Comparison of ENCODE assay signal across 8 cellular contexts in the genomic region with DNA sequence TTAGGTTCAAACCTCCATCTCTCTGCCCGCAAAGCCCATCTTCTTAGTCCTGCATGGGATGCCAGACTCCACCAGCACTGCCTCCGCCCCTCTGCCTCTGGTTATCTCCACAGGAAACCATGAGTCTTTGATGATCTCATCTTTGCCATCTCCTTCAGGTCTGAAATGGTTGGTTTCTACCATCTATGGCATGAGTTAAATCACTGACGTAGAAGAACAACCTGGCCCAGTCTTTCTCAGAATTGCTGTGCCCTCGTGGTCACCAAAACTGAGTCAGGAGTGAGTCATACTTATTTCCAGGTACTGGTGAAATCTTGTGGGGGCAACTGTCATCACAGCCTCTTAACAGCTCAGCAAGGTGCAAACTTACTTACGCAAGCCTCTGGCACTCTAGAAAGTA.
A peak's percentile ranks its signal among the peaks of the same experiment; 100 is the strongest.
DNase-seq lines count a peak whose midpoint lies in the region; ATAC-seq and TF ChIP-seq lines count a peak whose summit lies in the region.
"Had no signal": no experiment of that assay in that cellular context is flagged by ENCODE, and none has a peak within 500 bp of the region (broad histone marks: within the 10 kb centered on the region; RNA-seq: fewer than 3 reads in every experiment).

No MANE protein-coding gene starts in this region.

- DNase-seq in activated T-cell treated with anti-CD3 and anti-CD28 coated beads, Interleukin-2, amount 50 U/mL, for 48 hours: peak; percentile 63 to 76
- DNase-seq in naive thymus-derived CD8-positive, alpha-beta T cell: peak in 6 of 10 donors; percentile 8 to 35 (median 14)
- DNase-seq in stimulated activated naive CD8-positive, alpha-beta T cell treated with anti-CD3 and anti-CD28 coated beads, Interleukin-15, amount 100 ng/mL, for 72 hours: peak; percentile 75 to 90
- DNase-seq in RWPE1 (ENCODE audit: low spot score) (no peak), NCI-H510A (lab: John Stamatoyannopoulos, UW) (no peak)

- CTCF ChIA-PET in RWPE1 (lab: Yijun Ruan, JAX): no interaction called here

- POLR2A ChIA-PET in naive thymus-derived CD8-positive, alpha-beta T cell (lab: Charles Lee): no interaction called here
- POLR2A ChIA-PET in RWPE1 (lab: Yijun Ruan, JAX; ENCODE audit: low non-redundant PET): no interaction called here

- peak overlapping the region; percentile 45 for H3K4me3 Mint-ChIP-seq in T-helper 1 cell treated with Interleukin-12 subunit alpha and Interleukin-12 subunit beta and Interleukin-4 antibody, amounts not matched to agents 30 μg/mL and 1 μg/mL, for 36 hours
- peak overlapping the region in 1 of 10 donors; percentile 3 for H3K4me3 Mint-ChIP-seq in naive thymus-derived CD8-positive, alpha-beta T cell
- H3K4me3 Mint-ChIP-seq in stimulated activated naive CD8-positive, alpha-beta T cell treated with anti-CD3 and anti-CD28 coated beads, Interleukin-15, amount 100 ng/mL, for 72 hours: peak overlapping the region; percentile 54 to 57

- peak overlapping the region; percentile 91 for H3K27ac Mint-ChIP-seq in T-helper 1 cell treated with Interleukin-12 subunit alpha and Interleukin-12 subunit beta and Interleukin-4 antibody, amounts not matched to agents 30 μg/mL and 1 μg/mL, for 36 hours
- H3K27ac Mint-ChIP-seq in naive thymus-derived CD8-positive, alpha-beta T cell: peak overlapping the region in 2 of 10 donors; percentile 19 to 39
- peak overlapping the region; percentile 68 to 95 for H3K27ac Mint-ChIP-seq in stimulated activated naive CD8-positive, alpha-beta T cell treated with anti-CD3 and anti-CD28 coated beads, Interleukin-15, amount 100 ng/mL, for 72 hours

- H3K9me3 Mint-ChIP-seq in T-helper 1 cell treated with Interleukin-12 subunit alpha and Interleukin-12 subunit beta and Interleukin-4 antibody, amounts not matched to agents 30 μg/mL and 1 μg/mL, for 36 hours: peaks cover 27% of the 10 kb centered on the region
- H3K9me3 Mint-ChIP-seq in naive thymus-derived CD8-positive, alpha-beta T cell: peaks cover 0 to 4% (median 0%) of the 10 kb centered on the region in 9 donors
- peaks cover 0 to 9% of the 10 kb centered on the region in 2 donors for H3K9me3 Mint-ChIP-seq in stimulated activated naive CD8-positive, alpha-beta T cell treated with anti-CD3 and anti-CD28 coated beads, Interleukin-15, amount 100 ng/mL, for 72 hours

- no peak for TF ChIP-seq CTCF in RWPE1 (conservative IDR thresholded peaks at IDR 0.05; ENCODE audit: low read depth)

- H3K27ac ChIP-seq in RWPE1: no peak overlapping the region
- H3K27ac ChIP-seq: neutrophil had no signal

- H3K36me3 Mint-ChIP-seq in T-helper 1 cell treated with Interleukin-12 subunit alpha and Interleukin-12 subunit beta and Interleukin-4 antibody, amounts not matched to agents 30 μg/mL and 1 μg/mL, for 36 hours (ENCODE audit: low read depth): peaks cover 18% of the 10 kb centered on the region
- no peaks in the 10 kb centered on the region for H3K36me3 Mint-ChIP-seq in naive thymus-derived CD8-positive, alpha-beta T cell

- peak; percentile 68 to 79 for ATAC-seq in naive thymus-derived CD8-positive, alpha-beta T cell
- ATAC-seq in stimulated activated naive CD8-positive, alpha-beta T cell treated with anti-CD3 and anti-CD28 coated beads, Interleukin-15, amount 100 ng/mL, for 72 hours: peak; percentile 95
- no peak for ATAC-seq in GM19467 (IDR thresholded peaks at IDR 0.05; ENCODE audit: unreplicated experiment)

- H3K27me3 Mint-ChIP-seq in T-helper 1 cell treated with Interleukin-12 subunit alpha and Interleukin-12 subunit beta and Interleukin-4 antibody, amounts not matched to agents 30 μg/mL and 1 μg/mL, for 36 hours (ENCODE audit: low read depth): no peaks in the 10 kb centered on the region
- H3K27me3 Mint-ChIP-seq in naive thymus-derived CD8-positive, alpha-beta T cell: peaks cover 0 to 21% (median 12%) of the 10 kb centered on the region in 5 donors
- H3K27me3 Mint-ChIP-seq in stimulated activated naive CD8-positive, alpha-beta T cell treated with anti-CD3 and anti-CD28 coated beads, Interleukin-15, amount 100 ng/mL, for 72 hours: peaks cover 11% of the 10 kb centered on the region

- peaks cover 61% of the 10 kb centered on the region for H3K4me1 Mint-ChIP-seq in T-helper 1 cell treated with Interleukin-12 subunit alpha and Interleukin-12 subunit beta and Interleukin-4 antibody, amounts not matched to agents 30 μg/mL and 1 μg/mL, for 36 hours (ENCODE audit: low read depth)
- peaks cover 2 to 10% (median 8%) of the 10 kb centered on the region in 4 donors for H3K4me1 Mint-ChIP-seq in naive thymus-derived CD8-positive, alpha-beta T cell
- peaks cover 91% of the 10 kb centered on the region for H3K4me1 Mint-ChIP-seq in stimulated activated naive CD8-positive, alpha-beta T cell treated with anti-CD3 and anti-CD28 coated beads, Interleukin-15, amount 100 ng/mL, for 72 hours

Comparison
In these comparisons a context has a peak if more than half of its experiments do, and no peak if none do; other contexts are left out.
1. DNase-seq: peak in activated T-cell treated with anti-CD3 and anti-CD28 coated beads, Interleukin-2, amount 50 U/mL, for 48 hours (2 of 2), naive thymus-derived CD8-positive, alpha-beta T cell (6 of 10) and stimulated activated naive CD8-positive, alpha-beta T cell treated with anti-CD3 and anti-CD28 coated beads, Interleukin-15, amount 100 ng/mL, for 72 hours (2 of 2); none in RWPE1 (single experiment) and NCI-H510A (single experiment).